ENCODE assay signal across 18 cellular contexts in genomic region chr17:75501378-75502071, GRCh38. TPM values are rescaled to one million over a fixed set of nuclear protein-coding genes. Genes with fewer than 3 reads are reported as not detected.
DNase-seq lines count a peak whose midpoint lies in the region; ATAC-seq and TF ChIP-seq lines count a peak whose summit lies in the region.
"Had no signal": no experiment of that assay in that cellular context is flagged by ENCODE, and none has a peak within 500 bp of the region (broad histone marks: within the 10 kb centered on the region; RNA-seq: fewer than 3 reads in every experiment).

No MANE protein-coding gene starts in this region.

- H3K4me3 ChIP-seq in breast epithelium: no peak overlapping the region
- H3K4me3 ChIP-seq in right atrium auricular region: no peak overlapping the region
- H3K4me3 ChIP-seq in rectal smooth muscle tissue (ENCODE audit: low read length): no peak overlapping the region
- H3K4me3 ChIP-seq in aorta (ENCODE audit: low read length in 2 of 2): no peak overlapping the region
- H3K4me3 ChIP-seq: ovary, SK-N-MC had no signal

- 7 to 13% methylated on average over 21 of the region's 21 CpGs for WGBS in aorta, 2 donors

- H3K9me3 Mint-ChIP-seq in MCF 10A (ENCODE audit: unreplicated experiment): no peaks in the 10 kb centered on the region
- H3K9me3 Mint-ChIP-seq: activated naive CD4-positive, alpha-beta T cell treated with anti-CD3 and anti-CD28 coated beads, Interleukin-2, amount 50 U/mL, for 72 hours; CD8-positive, alpha-beta T cell; central memory CD8-positive, alpha-beta T cell; mesothelial cell of epicardium had no signal

- no peak overlapping the region for H3K4me3 Mint-ChIP-seq in MCF 10A (ENCODE audit: unreplicated experiment)
- H3K4me3 Mint-ChIP-seq: CD8-positive, alpha-beta T cell; central memory CD8-positive, alpha-beta T cell; mesothelial cell of epicardium had no signal

- H3K36me3 ChIP-seq in breast epithelium (no peaks in the 10 kb centered on the region), right atrium auricular region (peaks cover 85% of the 10 kb centered on the region), rectal smooth muscle tissue (ENCODE audit: control insufficient read depth, insufficient read depth, low read length) (peaks cover 31% of the 10 kb centered on the region), aorta (ENCODE audit: control insufficient read depth in 1 of 2, insufficient read depth in 2 of 2, low read length in 1 of 2) (peaks cover 0 to under 1% of the 10 kb centered on the region in 2 donors)
- H3K36me3 ChIP-seq: ovary had no signal

- no peak overlapping the region for H3K9ac ChIP-seq in rectal smooth muscle tissue (ENCODE audit: low read length)

- DNase-seq in breast epithelium (ENCODE audit: low spot score in 2 of 2): no peak
- DNase-seq in MCF 10A (ENCODE audit: unreplicated experiment): no peak
- no peak for DNase-seq in right atrium auricular region (ENCODE audit: low spot score)
- no peak for DNase-seq in aorta
- no peak for DNase-seq in glomerular visceral epithelial cell (ENCODE audit: extremely low spot score)
- no peak for DNase-seq in NK-92 treated with Interleukin-12 subunit alpha and Interleukin-12 subunit beta, amount 100 ng/mL, for 24 hours (lab: John Stamatoyannopoulos, UW)
- DNase-seq: CD8-positive, alpha-beta T cell; glutamatergic neuron; GOT3; islet precursor cell; ovary; stimulated activated CD4-positive, alpha-beta T cell treated with anti-CD3 and anti-CD28 coated beads, Interleukin-15, amount 100 ng/mL, for 24 hours had no signal

- intact Hi-C loops in breast epithelium (cut with DNase I; ENCODE audit: low total_unique reads) (no loop called here), MCF 10A (cut with micrococcal nuclease) (no loop called here), aorta (cut with DNase I) (no loop called here)

- POLR2A ChIA-PET in MCF 10A (lab: Yijun Ruan, JAX): interaction anchor here (0.7 kb wide), 1 partner anchor 198 kb away, joined by 3 read pairs; no protein-coding TSS in a partner anchor

- no peaks in the 10 kb centered on the region for H3K27me3 Mint-ChIP-seq in MCF 10A (ENCODE audit: insufficient read depth, unreplicated experiment)
- H3K27me3 Mint-ChIP-seq: central memory CD8-positive, alpha-beta T cell had no signal

- no peak overlapping the region for H3K27ac Mint-ChIP-seq in MCF 10A (ENCODE audit: low read depth, unreplicated experiment)
- H3K27ac Mint-ChIP-seq: activated naive CD4-positive, alpha-beta T cell treated with anti-CD3 and anti-CD28 coated beads, Interleukin-2, amount 50 U/mL, for 72 hours; CD8-positive, alpha-beta T cell; mesothelial cell of epicardium had no signal

- H3K4me1 ChIP-seq in breast epithelium (peaks cover 0 to 13% of the 10 kb centered on the region in 2 donors), right atrium auricular region (peaks cover 0 to 44% of the 10 kb centered on the region in 2 donors), rectal smooth muscle tissue (ENCODE audit: control insufficient read depth, insufficient read depth, low read length) (peaks cover 5% of the 10 kb centered on the region), aorta (ENCODE audit: control insufficient read depth in 1 of 2, insufficient read depth in 2 of 2, low read length in 2 of 2) (no peaks in the 10 kb centered on the region)

- no peaks in the 10 kb centered on the region for H3K27me3 ChIP-seq in breast epithelium
- H3K27me3 ChIP-seq in right atrium auricular region: no peaks in the 10 kb centered on the region
- no peaks in the 10 kb centered on the region for H3K27me3 ChIP-seq in rectal smooth muscle tissue (ENCODE audit: control insufficient read depth, insufficient read depth, low read length)
- H3K27me3 ChIP-seq in aorta (ENCODE audit: control insufficient read depth in 1 of 2, insufficient read depth in 2 of 2, low read length in 1 of 2): no peaks in the 10 kb centered on the region
- H3K27me3 ChIP-seq: ovary had no signal

- H3K4me1 Mint-ChIP-seq in MCF 10A (ENCODE audit: insufficient read depth, unreplicated experiment): no peaks in the 10 kb centered on the region

- H3K9me3 ChIP-seq in breast epithelium: no peaks in the 10 kb centered on the region
- no peaks in the 10 kb centered on the region for H3K9me3 ChIP-seq in right atrium auricular region
- H3K9me3 ChIP-seq in aorta (ENCODE audit: control insufficient read depth, low read length): no peaks in the 10 kb centered on the region
- H3K9me3 ChIP-seq: ovary had no signal

- peak overlapping the region; percentile 17 to 58 for H3K27ac ChIP-seq in breast epithelium
- H3K27ac ChIP-seq in right atrium auricular region: peak overlapping the region; percentile 5 to 25
- H3K27ac ChIP-seq in rectal smooth muscle tissue (ENCODE audit: low read depth, low read length): peak overlapping the region; percentile 78
- peak overlapping the region in 1 of 2 donors; percentile 28 for H3K27ac ChIP-seq in aorta (ENCODE audit: low read depth in 1 of 2, low read length in 2 of 2)
- H3K27ac ChIP-seq: ovary, SK-N-MC had no signal

- CTCF ChIA-PET in MCF 10A (lab: Yijun Ruan, JAX): interaction anchor here (0.6 to 1.4 kb wide), 3 partner anchors 13 to 38 kb away, joined by 3 to 5 read pairs (median 3); partner anchors contain the start of gene TSEN54

- no TSS peak for BruUV-seq in MCF 10A (replicated peaks; lab: Mats Ljungman, UMichigan)

- peaks cover 32% of the 10 kb centered on the region for H3K36me3 Mint-ChIP-seq in MCF 10A (ENCODE audit: insufficient read depth, unreplicated experiment)
- H3K36me3 Mint-ChIP-seq: activated naive CD4-positive, alpha-beta T cell treated with anti-CD3 and anti-CD28 coated beads, Interleukin-2, amount 50 U/mL, for 72 hours had no signal

- peak; percentile 45 for ATAC-seq in aorta (ENCODE audit: low FRiP score)
- no peak for ATAC-seq in HG03039 (IDR thresholded peaks at IDR 0.05; ENCODE audit: unreplicated experiment)
- ATAC-seq: activated naive CD4-positive, alpha-beta T cell treated with anti-CD3 and anti-CD28 coated beads, Interleukin-2, amount 50 U/mL, for 72 hours; CD8-positive, alpha-beta T cell had no signal

- no peak for TF ChIP-seq CTCF in breast epithelium (IDR thresholded peaks at IDR 0.05)
- TF ChIP-seq CTCF in MCF 10A (IDR thresholded peaks at IDR 0.05; ENCODE audit: unreplicated experiment): no peak
- no peak for TF ChIP-seq CTCF in right atrium auricular region (IDR thresholded peaks at IDR 0.05)

- TF ChIP-seq POLR2A in breast epithelium (IDR thresholded peaks at IDR 0.05): no peak

RNA-seq across cellular contexts. Expression of gene CASKIN2, which starts 13.8 kb away (rescaled TPM):
- total RNA-seq in breast epithelium (10 to 100 TPM in 2 of 3 donors, 1 to 10 TPM in 1; 10.0 to 23.3 (median 14.6) TPM), MCF 10A (2022) (19.2 and 19.8 TPM in 2 replicates), right atrium auricular region (10 to 100 TPM; 18.3 to 28.7 TPM), aorta (10 to 100 TPM; 61.5 to 63.4 TPM)
- polyA plus RNA-seq in aorta: 1 to 10 TPM; 4.0 to 8.9 TPM

RNA-seq across cellular contexts. Expression of gene TSEN54, which starts 14.8 kb away (rescaled TPM):
- 10 to 100 TPM; 18.4 to 34.7 (median 31.2) TPM for total RNA-seq in breast epithelium
- total RNA-seq in MCF 10A (2022): 13.3 and 15.6 TPM in 2 replicates
- 10 to 100 TPM in 1 of 2 donors, 1 to 10 TPM in 1; 9.6 to 13.8 TPM for total RNA-seq in right atrium auricular region
- total RNA-seq in aorta: 10 to 100 TPM; 10.8 to 14.0 TPM
- polyA plus RNA-seq in aorta: 10 to 100 TPM in 1 of 2 donors, 1 to 10 TPM in 1; 8.8 to 27.3 TPM

RNA-seq across cellular contexts. Expression of gene LLGL2, which starts 24.0 kb away (rescaled TPM):
- 10 to 100 TPM in 2 of 3 donors, 1 to 10 TPM in 1; 4.6 to 60.2 (median 52.4) TPM for total RNA-seq in breast epithelium
- total RNA-seq in MCF 10A (2022): 19.8 and 21.2 TPM in 2 replicates
- 1 to 10 TPM; 4.1 to 8.5 TPM for total RNA-seq in right atrium auricular region
- 10 to 100 TPM in 1 of 2 donors, 1 to 10 TPM in 1; 9.7 to 11.1 TPM for total RNA-seq in aorta
- polyA plus RNA-seq in aorta: 10 to 100 TPM; 10.1 to 14.4 TPM

RNA-seq across cellular contexts. Expression of gene TMEM94, which starts 45.1 kb away (rescaled TPM):
- total RNA-seq in breast epithelium (10 to 100 TPM; 45.1 to 62.5 (median 51.1) TPM), MCF 10A (2022) (42.8 and 46.5 TPM in 2 replicates), right atrium auricular region (10 to 100 TPM; 56.3 to 61.6 TPM), aorta (10 to 100 TPM; 51.5 to 74.8 TPM)
- 10 to 100 TPM; 19.5 to 54.6 TPM for polyA plus RNA-seq in aorta
